25 cellular contexts compared by ENCODE assay signal in genomic region chr19:14761607-14762006, GRCh38. TPM values are rescaled to one million over a fixed set of nuclear protein-coding genes. Genes with fewer than 3 reads are reported as not detected.
"Had no signal": no experiment of that assay in that cellular context is flagged by ENCODE, and none has a peak within 500 bp of the region (broad histone marks: within the 10 kb centered on the region; RNA-seq: fewer than 3 reads in every experiment).

No MANE protein-coding gene starts in this region.

- DNase-seq: colonic mucosa; effector CD8-positive, alpha-beta T cell; endodermal cell; esophagus squamous epithelium; hypothalamus; immature natural killer cell; islet precursor cell; kidney glomerular epithelial cell; left colon; left ventricle myocardium superior; lower lobe of right lung; naive thymus-derived CD8-positive, alpha-beta T cell; nephron progenitor cell; nucleus accumbens; stimulated activated naive B cell treated with anti-CD40 and anti-IgM and Interleukin-4, amounts not matched to agents 10 μg/mL and 1 μg/mL and 100 μg/mL, for 72 hours; uterus had no signal

- H3K4me3 Mint-ChIP-seq: dendritic cell treated with granulocyte-macrophage colony-stimulating factor and Interleukin-4, amounts not matched to agents 40 ng/mL and 50 ng/mL, for 4 days; endodermal cell; immature natural killer cell; naive thymus-derived CD8-positive, alpha-beta T cell; nephron progenitor cell; stimulated activated naive B cell treated with anti-CD40 and anti-IgM and Interleukin-4, amounts not matched to agents 10 μg/mL and 1 μg/mL and 100 μg/mL, for 72 hours; stimulated activated naive CD8-positive, alpha-beta T cell treated with anti-CD3 and anti-CD28 coated beads, Interleukin-15, Interleukin-2, amounts not matched to agents 100 ng/mL and 50 ng/mL, for 24 hours had no signal

- H3K27me3 ChIP-seq: colonic mucosa, right atrium auricular region, tibial nerve, upper lobe of right lung, uterus had no signal

- H3K27ac ChIP-seq: colonic mucosa, esophagus squamous epithelium, lower lobe of right lung, prostate gland, right atrium auricular region, sigmoid colon, thoracic aorta, tibial nerve, upper lobe of right lung, uterus had no signal

- H3K36me3 Mint-ChIP-seq: immature natural killer cell had no signal

- H3K27me3 Mint-ChIP-seq: dendritic cell treated with granulocyte-macrophage colony-stimulating factor and Interleukin-4, amounts not matched to agents 40 ng/mL and 50 ng/mL, for 4 days had no signal

- H3K9me3 Mint-ChIP-seq: immature natural killer cell; stimulated activated naive CD8-positive, alpha-beta T cell treated with anti-CD3 and anti-CD28 coated beads, Interleukin-15, Interleukin-2, amounts not matched to agents 100 ng/mL and 50 ng/mL, for 24 hours had no signal

- H3K4me1 ChIP-seq: colonic mucosa, lower lobe of right lung, prostate gland, right atrium auricular region, sigmoid colon, tibial nerve, upper lobe of right lung, uterus had no signal

- ATAC-seq: left colon; left ventricle myocardium superior; lower lobe of right lung; naive thymus-derived CD8-positive, alpha-beta T cell; stimulated activated naive B cell treated with anti-CD40 and anti-IgM and Interleukin-4, amounts not matched to agents 10 μg/mL and 1 μg/mL and 100 μg/mL, for 72 hours; upper lobe of right lung had no signal

- H3K4me1 Mint-ChIP-seq: endodermal cell; immature natural killer cell; naive thymus-derived CD8-positive, alpha-beta T cell had no signal

- H3K27ac Mint-ChIP-seq: dendritic cell treated with granulocyte-macrophage colony-stimulating factor and Interleukin-4, amounts not matched to agents 40 ng/mL and 50 ng/mL, for 4 days; endodermal cell; immature natural killer cell; nephron progenitor cell; stimulated activated naive B cell treated with anti-CD40 and anti-IgM and Interleukin-4, amounts not matched to agents 10 μg/mL and 1 μg/mL and 100 μg/mL, for 72 hours; stimulated activated naive CD8-positive, alpha-beta T cell treated with anti-CD3 and anti-CD28 coated beads, Interleukin-15, Interleukin-2, amounts not matched to agents 100 ng/mL and 50 ng/mL, for 24 hours had no signal

RNA-seq across cellular contexts. Expression of gene ADGRE2, which starts 16.8 kb away (rescaled TPM):
- total RNA-seq: naive thymus-derived CD8-positive, alpha-beta T cell; osteocyte had no signal
- polyA plus RNA-seq: naive thymus-derived CD8-positive, alpha-beta T cell had no signal
